14 cellular contexts compared by ENCODE assay signal in the genomic region with DNA sequence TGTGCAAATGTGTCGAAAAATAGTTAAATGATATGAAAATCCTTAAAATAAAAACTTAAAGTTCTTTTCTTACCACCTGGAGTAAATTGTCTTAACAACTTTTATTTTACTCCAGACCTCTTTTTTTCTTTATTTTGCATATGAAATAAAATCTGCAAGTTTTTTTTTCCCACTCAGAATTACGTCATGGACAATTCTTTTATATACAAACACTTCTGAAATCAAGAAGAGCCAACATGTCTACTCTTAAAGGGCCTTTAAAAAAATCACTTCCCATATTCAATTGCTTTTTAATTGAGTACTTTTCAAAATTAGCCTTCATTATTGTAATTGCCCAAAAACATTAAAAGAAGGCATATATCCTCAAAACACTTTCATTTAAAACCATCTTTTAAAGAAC. TPM values are rescaled to one million over a fixed set of nuclear protein-coding genes. Genes with fewer than 3 reads are reported as not detected.
DNase-seq lines count a peak whose midpoint lies in the region; ATAC-seq, FAIRE-seq and TF ChIP-seq lines count a peak whose summit lies in the region.
"Had no signal": no experiment of that assay in that cellular context is flagged by ENCODE, and none has a peak within 500 bp of the region (broad histone marks: within the 10 kb centered on the region; RNA-seq: fewer than 3 reads in every experiment).

No MANE protein-coding gene starts in this region.

- TF ChIP-seq CTCF in K562 (IDR thresholded peaks at IDR 0.05 in 2 of 3, conservative IDR thresholded peaks at IDR 0.05 in 1 of 3; ENCODE audit: insufficient read depth in 2 of 3, low read depth in 1 of 3, low read length in 3 of 3) (no peak), testis (IDR thresholded peaks at IDR 0.05) (no peak), foreskin fibroblast (IDR thresholded peaks at IDR 0.05; ENCODE audit: low read depth, low read length) (no peak)

- no peak overlapping the region for H3K4me2 ChIP-seq in K562 (ENCODE audit: insufficient read depth, low read length)
- H3K4me2 ChIP-seq: A549 had no signal

- H2AFZ ChIP-seq in K562 (ENCODE audit: low read depth, low read length): no peak overlapping the region

- no peak for TF ChIP-seq RAD21 in K562 (CRISPR knock-in tag; conservative IDR thresholded peaks at IDR 0.05 in 1 of 2, IDR thresholded peaks at IDR 0.05 in 1 of 2)

- peak; percentile 35 for FAIRE-seq in A204.1 (lab: Jason Lieb, UNC)
- FAIRE-seq in G401.6 (lab: Jason Lieb, UNC): peak; percentile 28
- no peak for FAIRE-seq in K562 (lab: Jason Lieb, UNC)
- FAIRE-seq: A549, H1 had no signal

- TF ChIP-seq EP300 in K562 (IDR thresholded peaks at IDR 0.05; ENCODE audit: low read length): no peak

- no peak for ATAC-seq in K562
- ATAC-seq in GM21390 (IDR thresholded peaks at IDR 0.05; ENCODE audit: unreplicated experiment): no peak
- ATAC-seq: A549 had no signal

- intact Hi-C loops in K562 (cut with micrococcal nuclease): no loop called here
- intact Hi-C loops in testis (cut with DNase I; ENCODE audit: low total_unique reads): no loop called here

- no peak overlapping the region for H3K9ac ChIP-seq in K562 (ENCODE audit: insufficient read depth in 1 of 2, low read depth in 2 of 2, low read length in 2 of 2)

- TF ChIP-seq POLR2A in K562 (conservative IDR thresholded peaks at IDR 0.05): no peak
- no peak for TF ChIP-seq POLR2A in testis (IDR thresholded peaks at IDR 0.05)

- BruUV-seq in K562 (replicated peaks; lab: Mats Ljungman, UMichigan): no TSS peak

- H3K4me1 ChIP-seq in K562 (replicated peaks in 1 of 2; ENCODE audit: control insufficient read depth in 2 of 2, insufficient read depth in 2 of 2, low read length in 2 of 2): no peaks in the 10 kb centered on the region
- H3K4me1 ChIP-seq in testis: no peaks in the 10 kb centered on the region

- H3K27me3 ChIP-seq in K562 (ENCODE audit: control insufficient read depth in 2 of 2, insufficient read depth in 2 of 2, low read length in 2 of 2) (no peaks in the 10 kb centered on the region; a peak in 1 of 5 replicates), testis (no peaks in the 10 kb centered on the region)

- H4K20me1 ChIP-seq in K562 (replicated peaks; ENCODE audit: control insufficient read depth, insufficient read depth, low read length): no peaks in the 10 kb centered on the region

- CTCF ChIA-PET in K562 (lab: Yijun Ruan, JAX; ENCODE audit: low intra/inter-chr PET ratio): no interaction called here

- H3K9me3 ChIP-seq in K562 (replicated peaks; ENCODE audit: control insufficient read depth, insufficient read depth, low read depth, low read length) (no peaks in the 10 kb centered on the region), testis (no peaks in the 10 kb centered on the region)
- H3K9me3 ChIP-seq: A549, HAP-1 had no signal

- H3K4me3 ChIP-seq in K562: no peak overlapping the region
- no peak overlapping the region for H3K4me3 ChIP-seq in testis
- no peak overlapping the region for H3K4me3 ChIP-seq in foreskin fibroblast (ENCODE audit: low read depth in 1 of 2, low read length in 2 of 2)
- H3K4me3 ChIP-seq: A549, HAP-1 had no signal

- H3K36me3 ChIP-seq in K562 (ENCODE audit: control insufficient read depth, insufficient read depth, low read length): no peaks in the 10 kb centered on the region
- H3K36me3 ChIP-seq in testis (ENCODE audit: low read depth, missing control alignments): no peaks in the 10 kb centered on the region
- H3K36me3 ChIP-seq: HAP-1 had no signal

- no peaks in the 10 kb centered on the region for H3K79me2 ChIP-seq in K562 (ENCODE audit: control insufficient read depth, insufficient read depth, low read length)

- H3K27ac ChIP-seq in K562 (ENCODE audit: extremely low read depth, low read depth, low read length): no peak overlapping the region
- peak overlapping the region; percentile 12 to 51 for H3K27ac ChIP-seq in testis
- H3K27ac ChIP-seq: A549 had no signal

- H3K9me1 ChIP-seq in K562 (ENCODE audit: control insufficient read depth, insufficient read depth, low read length): no peaks in the 10 kb centered on the region

- in situ Hi-C loops in K562 (cut with MboI): no loop called here

- WGBS in K562 (ENCODE audit: insufficient coverage, low coverage, missing lambda C conversion rate): 4% methylated on average over 2 of the region's 2 CpGs
- 50 to 60% methylated on average over 2 of the region's 2 CpGs for WGBS in testis, 2 donors

- POLR2A ChIA-PET in K562 (lab: Yijun Ruan, JAX): no interaction called here

- no peak for DNase-seq in K562 (ENCODE audit: extremely low read depth in 1 of 4, low spot score in 3 of 4)
- DNase-seq in testis: no peak
- no peak for DNase-seq in foreskin fibroblast
- DNase-seq: AML-193; CD4-positive, alpha-beta memory T cell; DMS153; DMS79; GF-D8 had no signal

TF ChIP-seq in K562, 482 proteins besides CTCF, POLR2A, EP300 and RAD21:
- 0 out of 2 replicates have a peak, but pooled peaks have one; percentile 17 for TF ChIP-seq TFE3 (CRISPR knock-in tag; IDR thresholded peaks at IDR 0.05)
- TF ChIP-seq ZKSCAN8 (CRISPR knock-in tag; IDR thresholded peaks at IDR 0.05): no peak

RNA-seq across cellular contexts. Expression of gene ZFAND5, which starts 37.7 kb away (rescaled TPM):
- 34.0 and 87.9 TPM in 2 replicates for total RNA-seq in K562 (2011; cell fraction: chromatin; rRNA removed; ENCODE audit: low replicate concordance)
- total RNA-seq in K562 (2011; cell fraction: nucleolus; rRNA removed): 26.0 and 36.6 TPM in 2 replicates
- 43.2 and 46.4 TPM in 2 replicates for total RNA-seq in K562 (2011; cell fraction: nucleoplasm; rRNA removed)
- total RNA-seq in K562 (2014; rRNA removed) (35.0 and 35.6 TPM in 2 replicates), K562 (2014; rRNA removed; fragmentation: Illumina TruSeq; extraction: Trizol) (33.3 and 42.4 TPM in 2 replicates), K562 (2015; rRNA removed; fragmentation: Illumina TruSeq; extraction: Trizol) (32.9 and 35.7 TPM in 2 replicates), K562 (2021) (46.5 and 48.2 TPM in 2 replicates), testis (100 to 1,000 TPM; 313 to 314 TPM)
- polyA plus RNA-seq in K562 (2011; rRNA removed) (34.3 and 34.5 TPM in 2 replicates), K562 (2014; fragmentation: Illumina TruSeq; extraction: Trizol) (64.2 and 65.0 TPM in 2 replicates), K562 (2014; fragmentation: Nextera tagmentation; extraction: Ambion mirVana) (10 to 100 TPM; 12.7 TPM), K562 (2014; rRNA removed) (31.9 and 32.8 TPM in 2 replicates), testis (ENCODE audit: insufficient read depth, low read depth, low replicate concordance) (251 TPM)
- 12.3 and 14.3 TPM in 2 replicates for polyA plus RNA-seq in K562 (2011; cell fraction: cytosol; rRNA removed)
- 66.4 and 68.7 TPM in 2 replicates for polyA plus RNA-seq in K562 (2011; cell fraction: nucleus; rRNA removed)
- 38.1 and 38.8 TPM in 2 replicates for polyA plus RNA-seq in K562 (2012)
- polyA minus RNA-seq in K562 (2011; rRNA and poly(A)+ RNA removed): 29.2 and 36.7 TPM in 2 replicates
- polyA minus RNA-seq in K562 (2011; cell fraction: cytosol; rRNA and poly(A)+ RNA removed): 16.2 and 18.7 TPM in 2 replicates
- 43.9 and 75.8 TPM in 2 replicates for polyA minus RNA-seq in K562 (2011; cell fraction: nucleus; rRNA and poly(A)+ RNA removed)
